ENCODE assay signal across 10 cellular contexts in genomic region chr17:37741334-37742113, GRCh38. TPM values are rescaled to one million over a fixed set of nuclear protein-coding genes. Genes with fewer than 3 reads are reported as not detected.
DNase-seq lines count a peak whose midpoint lies in the region; ATAC-seq lines count a peak whose summit lies in the region.
"Had no signal": no experiment of that assay in that cellular context is flagged by ENCODE, and none has a peak within 500 bp of the region (broad histone marks: within the 10 kb centered on the region; RNA-seq: fewer than 3 reads in every experiment).

No MANE protein-coding gene starts in this region.

- no peaks in the 10 kb centered on the region for H3K36me3 Mint-ChIP-seq in activated CD4-positive, alpha-beta T cell treated with anti-CD3 and anti-CD28 coated beads, Interleukin-2, amount 10 ng/mL, durations not matched to agents 24 days and 14 days (ENCODE audit: low read depth)
- H3K36me3 Mint-ChIP-seq in activated T-helper 2 cell treated with anti-CD3 and anti-CD28 coated beads, Interferon-gamma antibody, Interleukin-2, Interleukin-4, amounts not matched to agents 10 μg/mL and 5 μg/mL and 100 μg/mL, durations not matched to agents 14 hours and 24 hours and 36 hours (ENCODE audit: low read depth): no peaks in the 10 kb centered on the region
- H3K36me3 Mint-ChIP-seq in stimulated activated naive B cell treated with anti-CD40 and anti-IgM and Interleukin-4, amounts not matched to agents 10 μg/mL and 1 μg/mL and 100 μg/mL, for 72 hours: peaks cover 31 to 37% of the 10 kb centered on the region in 2 donors

- H3K4me1 Mint-ChIP-seq in activated CD4-positive, alpha-beta T cell treated with anti-CD3 and anti-CD28 coated beads, Interleukin-2, amount 10 ng/mL, durations not matched to agents 24 days and 14 days: peaks cover 12% of the 10 kb centered on the region
- peaks cover 14% of the 10 kb centered on the region for H3K4me1 Mint-ChIP-seq in activated T-helper 2 cell treated with anti-CD3 and anti-CD28 coated beads, Interferon-gamma antibody, Interleukin-2, Interleukin-4, amounts not matched to agents 10 μg/mL and 5 μg/mL and 100 μg/mL, durations not matched to agents 14 hours and 24 hours and 36 hours (ENCODE audit: low read depth)
- peaks cover 21 to 63% of the 10 kb centered on the region in 2 donors for H3K4me1 Mint-ChIP-seq in stimulated activated naive B cell treated with anti-CD40 and anti-IgM and Interleukin-4, amounts not matched to agents 10 μg/mL and 1 μg/mL and 100 μg/mL, for 72 hours

- no peaks in the 10 kb centered on the region for H3K9me3 Mint-ChIP-seq in activated CD4-positive, alpha-beta T cell treated with anti-CD3 and anti-CD28 coated beads, Interleukin-2, amount 10 ng/mL, durations not matched to agents 24 days and 14 days
- no peaks in the 10 kb centered on the region for H3K9me3 Mint-ChIP-seq in activated T-helper 2 cell treated with anti-CD3 and anti-CD28 coated beads, Interferon-gamma antibody, Interleukin-2, Interleukin-4, amounts not matched to agents 10 μg/mL and 5 μg/mL and 100 μg/mL, durations not matched to agents 14 hours and 24 hours and 36 hours
- H3K9me3 Mint-ChIP-seq in stimulated activated naive B cell treated with anti-CD40 and anti-IgM and Interleukin-4, amounts not matched to agents 10 μg/mL and 1 μg/mL and 100 μg/mL, for 72 hours: no peaks in the 10 kb centered on the region

- H3K27me3 Mint-ChIP-seq in activated CD4-positive, alpha-beta T cell treated with anti-CD3 and anti-CD28 coated beads, Interleukin-2, amount 10 ng/mL, durations not matched to agents 24 days and 14 days: peaks cover 76% of the 10 kb centered on the region
- H3K27me3 Mint-ChIP-seq in activated T-helper 2 cell treated with anti-CD3 and anti-CD28 coated beads, Interferon-gamma antibody, Interleukin-2, Interleukin-4, amounts not matched to agents 10 μg/mL and 5 μg/mL and 100 μg/mL, durations not matched to agents 14 hours and 24 hours and 36 hours (ENCODE audit: low read depth): peaks cover 71% of the 10 kb centered on the region
- peaks cover 35 to 50% of the 10 kb centered on the region in 2 donors for H3K27me3 Mint-ChIP-seq in stimulated activated naive B cell treated with anti-CD40 and anti-IgM and Interleukin-4, amounts not matched to agents 10 μg/mL and 1 μg/mL and 100 μg/mL, for 72 hours

- intact Hi-C loops in activated CD4-positive, alpha-beta T cell treated with anti-CD3 and anti-CD28 coated beads, Interleukin-2, amount 10 ng/mL, durations not matched to agents 24 days and 14 days (cut with micrococcal nuclease): loop anchor here (5.0 kb wide), 1 partner anchor 799 kb away; no protein-coding TSS in a partner anchor
- intact Hi-C loops in activated T-helper 2 cell treated with anti-CD3 and anti-CD28 coated beads, Interferon-gamma antibody, Interleukin-2, Interleukin-4, amounts not matched to agents 10 μg/mL and 5 μg/mL and 100 μg/mL, durations not matched to agents 14 hours and 24 hours and 36 hours (cut with micrococcal nuclease): loop anchor here (1.0 to 5.0 kb wide), 2 partner anchors 50 to 794 kb away; partner anchors contain the start of gene AATF

- H3K4me3 Mint-ChIP-seq in activated CD4-positive, alpha-beta T cell treated with anti-CD3 and anti-CD28 coated beads, Interleukin-2, amount 10 ng/mL, durations not matched to agents 24 days and 14 days: peak overlapping the region; percentile 78
- H3K4me3 Mint-ChIP-seq in activated T-helper 2 cell treated with anti-CD3 and anti-CD28 coated beads, Interferon-gamma antibody, Interleukin-2, Interleukin-4, amounts not matched to agents 10 μg/mL and 5 μg/mL and 100 μg/mL, durations not matched to agents 14 hours and 24 hours and 36 hours (ENCODE audit: low read depth): peak overlapping the region; percentile 67
- H3K4me3 Mint-ChIP-seq in stimulated activated naive B cell treated with anti-CD40 and anti-IgM and Interleukin-4, amounts not matched to agents 10 μg/mL and 1 μg/mL and 100 μg/mL, for 72 hours: peak overlapping the region; percentile 83 to 85

- no peak overlapping the region for H3K27ac Mint-ChIP-seq in activated CD4-positive, alpha-beta T cell treated with anti-CD3 and anti-CD28 coated beads, Interleukin-2, amount 10 ng/mL, durations not matched to agents 24 days and 14 days
- no peak overlapping the region for H3K27ac Mint-ChIP-seq in activated T-helper 2 cell treated with anti-CD3 and anti-CD28 coated beads, Interferon-gamma antibody, Interleukin-2, Interleukin-4, amounts not matched to agents 10 μg/mL and 5 μg/mL and 100 μg/mL, durations not matched to agents 14 hours and 24 hours and 36 hours
- H3K27ac Mint-ChIP-seq in stimulated activated naive B cell treated with anti-CD40 and anti-IgM and Interleukin-4, amounts not matched to agents 10 μg/mL and 1 μg/mL and 100 μg/mL, for 72 hours: no peak overlapping the region

- peak; percentile 9 for ATAC-seq in left lobe of liver
- no peak for ATAC-seq in stimulated activated naive B cell treated with anti-CD40 and anti-IgM and Interleukin-4, amounts not matched to agents 10 μg/mL and 1 μg/mL and 100 μg/mL, for 72 hours (replicated peaks)
- ATAC-seq in HG03159 (IDR thresholded peaks at IDR 0.05; ENCODE audit: unreplicated experiment): no peak
- ATAC-seq: gastroesophageal sphincter had no signal

- no peak for DNase-seq in activated CD4-positive, alpha-beta T cell treated with anti-CD3 and anti-CD28 coated beads, Interleukin-2, amount 10 ng/mL, durations not matched to agents 24 days and 14 days
- no peak for DNase-seq in activated CD4-positive, alpha-beta T cell treated with anti-CD3 and anti-CD28 coated beads, Interleukin-2, amount 50 U/mL, for 4 hours
- no peak for DNase-seq in activated T-helper 2 cell treated with anti-CD3 and anti-CD28 coated beads, Interferon-gamma antibody, Interleukin-2, Interleukin-4, amounts not matched to agents 10 μg/mL and 5 μg/mL and 100 μg/mL, durations not matched to agents 14 hours and 24 hours and 36 hours (ENCODE audit: low spot score)
- DNase-seq in left lobe of liver (ENCODE audit: low spot score) (peak; percentile 68), UCSD-AML1 (lab: John Stamatoyannopoulos, UW; ENCODE audit: unreplicated experiment) (no peak)
- DNase-seq in stimulated activated naive B cell treated with anti-CD40 and anti-IgM and Interleukin-4, amounts not matched to agents 10 μg/mL and 1 μg/mL and 100 μg/mL, for 72 hours: no peak
- DNase-seq in stimulated activated CD4-positive, alpha-beta T cell treated with anti-CD3 and anti-CD28 coated beads, Interleukin-2, amount 100 ng/mL, for 48 hours: no peak
- DNase-seq: BE2C had no signal

RNA-seq across cellular contexts. Expression of gene HNF1B, which starts 3.3 kb away (rescaled TPM):
- 2.2 and 2.9 TPM in 2 replicates for total RNA-seq in activated CD4-positive, alpha-beta T cell treated with anti-CD3 and anti-CD28 coated beads, Interleukin-2, amount 10 ng/mL, durations not matched to agents 24 days and 14 days
- total RNA-seq in activated T-helper 2 cell treated with anti-CD3 and anti-CD28 coated beads, Interferon-gamma antibody, Interleukin-2, Interleukin-4, amounts not matched to agents 10 μg/mL and 5 μg/mL and 100 μg/mL, durations not matched to agents 14 hours and 24 hours and 36 hours: 4.6 and 5.0 TPM in 2 replicates
- total RNA-seq in left lobe of liver: 8.4 TPM
- total RNA-seq: gastroesophageal sphincter had no signal
